Comparison of ENCODE assay signal across 1 cellular context in the genomic region with DNA sequence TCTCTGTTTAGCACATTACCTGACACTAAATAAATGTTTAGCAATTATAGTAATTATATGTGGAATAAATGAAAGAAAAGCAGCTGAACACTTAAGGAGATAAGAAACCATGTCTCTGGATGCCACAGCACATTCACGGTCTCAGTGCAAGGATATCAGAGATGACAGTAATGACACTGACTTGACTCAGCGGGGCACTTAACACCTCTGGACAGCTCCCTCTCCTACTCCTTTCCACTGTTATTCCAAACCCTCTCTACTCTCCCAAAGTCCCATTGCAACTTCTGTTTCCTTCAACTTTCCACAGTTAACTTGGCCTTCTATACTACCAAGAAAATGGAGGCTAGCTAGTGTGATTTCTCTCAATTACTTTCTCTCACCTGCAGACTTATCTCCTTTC.
TF ChIP-seq lines count a peak whose summit lies in the region.

No MANE protein-coding gene starts in this region.

TF ChIP-seq in HEK293, 187 proteins besides CTCF, POLR2A, EP300 and RAD21:
- TF ChIP-seq, protein P1, sequence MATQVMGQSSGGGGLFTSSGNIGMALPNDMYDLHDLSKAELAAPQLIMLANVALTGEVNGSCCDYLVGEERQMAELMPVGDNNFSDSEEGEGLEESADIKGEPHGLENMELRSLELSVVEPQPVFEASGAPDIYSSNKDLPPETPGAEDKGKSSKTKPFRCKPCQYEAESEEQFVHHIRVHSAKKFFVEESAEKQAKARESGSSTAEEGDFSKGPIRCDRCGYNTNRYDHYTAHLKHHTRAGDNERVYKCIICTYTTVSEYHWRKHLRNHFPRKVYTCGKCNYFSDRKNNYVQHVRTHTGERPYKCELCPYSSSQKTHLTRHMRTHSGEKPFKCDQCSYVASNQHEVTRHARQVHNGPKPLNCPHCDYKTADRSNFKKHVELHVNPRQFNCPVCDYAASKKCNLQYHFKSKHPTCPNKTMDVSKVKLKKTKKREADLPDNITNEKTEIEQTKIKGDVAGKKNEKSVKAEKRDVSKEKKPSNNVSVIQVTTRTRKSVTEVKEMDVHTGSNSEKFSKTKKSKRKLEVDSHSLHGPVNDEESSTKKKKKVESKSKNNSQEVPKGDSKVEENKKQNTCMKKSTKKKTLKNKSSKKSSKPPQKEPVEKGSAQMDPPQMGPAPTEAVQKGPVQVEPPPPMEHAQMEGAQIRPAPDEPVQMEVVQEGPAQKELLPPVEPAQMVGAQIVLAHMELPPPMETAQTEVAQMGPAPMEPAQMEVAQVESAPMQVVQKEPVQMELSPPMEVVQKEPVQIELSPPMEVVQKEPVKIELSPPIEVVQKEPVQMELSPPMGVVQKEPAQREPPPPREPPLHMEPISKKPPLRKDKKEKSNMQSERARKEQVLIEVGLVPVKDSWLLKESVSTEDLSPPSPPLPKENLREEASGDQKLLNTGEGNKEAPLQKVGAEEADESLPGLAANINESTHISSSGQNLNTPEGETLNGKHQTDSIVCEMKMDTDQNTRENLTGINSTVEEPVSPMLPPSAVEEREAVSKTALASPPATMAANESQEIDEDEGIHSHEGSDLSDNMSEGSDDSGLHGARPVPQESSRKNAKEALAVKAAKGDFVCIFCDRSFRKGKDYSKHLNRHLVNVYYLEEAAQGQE (tag by site-specific recombination; IDR thresholded peaks at IDR 0.05) = peak; percentile 62
- TF ChIP-seq ZNF830 (tag by site-specific recombination; IDR thresholded peaks at IDR 0.05; ENCODE audit: low read depth) (no peak), PRDM1 (tag by site-specific recombination; IDR thresholded peaks at IDR 0.05) (peak; percentile 37; the same call in 1 of the 2 replicates)
